ENCODE assay signal across 1 cellular context in genomic region chr7:101391991-101392390, GRCh38.
TF ChIP-seq lines count a peak whose summit lies in the region.

No MANE protein-coding gene starts in this region.

TF ChIP-seq in H1, 55 proteins besides CTCF, POLR2A, EP300 and RAD21:
- TF ChIP-seq HDAC2 (IDR thresholded peaks at IDR 0.05; ENCODE audit: borderline replicate concordance in 1 of 2, low read depth in 2 of 2, low read length in 2 of 2) (no peak), TBP (IDR thresholded peaks at IDR 0.05; ENCODE audit: low read depth, low read length) (no peak), MAX (IDR thresholded peaks at IDR 0.05) (no peak), NRF1 (IDR thresholded peaks at IDR 0.05; ENCODE audit: low read depth, low read length) (no peak), KDM4A (IDR thresholded peaks at IDR 0.05; ENCODE audit: low read depth, low read length, severe bottlenecking) (no peak)
